ENCODE assay signal across 8 cellular contexts in the genomic region with DNA sequence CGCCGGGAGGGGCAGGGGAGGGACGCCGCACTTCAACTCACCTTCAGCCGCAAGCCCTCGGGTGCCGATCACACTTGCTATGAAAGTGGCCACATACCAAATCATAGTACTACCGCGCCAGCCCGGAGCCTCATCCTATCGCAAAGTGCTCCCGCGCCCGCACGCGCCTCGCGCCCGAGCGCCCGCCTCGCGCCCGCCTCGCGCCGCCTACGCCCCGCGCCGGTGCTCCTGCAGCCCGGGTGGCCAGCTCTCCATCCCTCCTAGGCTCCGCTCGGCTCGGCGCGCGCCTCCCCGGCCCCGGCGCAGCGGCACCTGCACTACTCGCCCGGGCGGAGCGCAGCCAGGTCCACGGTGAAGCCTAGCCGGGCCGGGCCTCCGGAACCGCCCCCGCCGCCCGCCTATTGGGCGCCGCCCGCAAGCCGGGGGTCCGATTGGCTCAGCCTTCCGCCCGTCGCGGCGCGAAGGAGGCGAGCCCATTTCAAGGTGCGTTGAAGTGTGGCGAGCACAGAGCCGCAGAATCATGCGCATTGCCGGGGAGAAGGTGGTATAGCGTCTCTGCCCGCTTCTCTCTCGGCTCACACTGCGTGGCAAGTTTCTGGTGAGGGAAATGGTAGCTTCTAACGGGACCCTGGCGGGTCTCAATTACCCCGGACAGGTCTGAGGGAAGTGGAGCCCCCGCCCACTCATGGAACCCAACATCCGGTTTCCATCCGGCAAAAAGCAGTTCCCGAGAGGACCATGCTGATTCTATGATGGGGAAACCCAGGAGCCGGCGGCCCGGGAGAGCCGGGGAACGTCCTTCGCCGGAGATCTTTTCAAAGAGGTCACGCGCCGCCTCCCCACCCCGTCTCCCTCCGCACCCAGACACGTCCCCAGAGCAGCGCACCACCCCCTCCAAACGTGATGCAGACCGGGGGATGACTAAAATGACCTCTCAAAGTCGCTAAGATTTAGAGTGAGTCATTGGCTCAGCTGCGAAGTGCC. TPM values are rescaled to one million over a fixed set of nuclear protein-coding genes. Genes with fewer than 3 reads are reported as not detected.
DNase-seq lines count a peak whose midpoint lies in the region; ATAC-seq and TF ChIP-seq lines count a peak whose summit lies in the region.

A gene with protein sequence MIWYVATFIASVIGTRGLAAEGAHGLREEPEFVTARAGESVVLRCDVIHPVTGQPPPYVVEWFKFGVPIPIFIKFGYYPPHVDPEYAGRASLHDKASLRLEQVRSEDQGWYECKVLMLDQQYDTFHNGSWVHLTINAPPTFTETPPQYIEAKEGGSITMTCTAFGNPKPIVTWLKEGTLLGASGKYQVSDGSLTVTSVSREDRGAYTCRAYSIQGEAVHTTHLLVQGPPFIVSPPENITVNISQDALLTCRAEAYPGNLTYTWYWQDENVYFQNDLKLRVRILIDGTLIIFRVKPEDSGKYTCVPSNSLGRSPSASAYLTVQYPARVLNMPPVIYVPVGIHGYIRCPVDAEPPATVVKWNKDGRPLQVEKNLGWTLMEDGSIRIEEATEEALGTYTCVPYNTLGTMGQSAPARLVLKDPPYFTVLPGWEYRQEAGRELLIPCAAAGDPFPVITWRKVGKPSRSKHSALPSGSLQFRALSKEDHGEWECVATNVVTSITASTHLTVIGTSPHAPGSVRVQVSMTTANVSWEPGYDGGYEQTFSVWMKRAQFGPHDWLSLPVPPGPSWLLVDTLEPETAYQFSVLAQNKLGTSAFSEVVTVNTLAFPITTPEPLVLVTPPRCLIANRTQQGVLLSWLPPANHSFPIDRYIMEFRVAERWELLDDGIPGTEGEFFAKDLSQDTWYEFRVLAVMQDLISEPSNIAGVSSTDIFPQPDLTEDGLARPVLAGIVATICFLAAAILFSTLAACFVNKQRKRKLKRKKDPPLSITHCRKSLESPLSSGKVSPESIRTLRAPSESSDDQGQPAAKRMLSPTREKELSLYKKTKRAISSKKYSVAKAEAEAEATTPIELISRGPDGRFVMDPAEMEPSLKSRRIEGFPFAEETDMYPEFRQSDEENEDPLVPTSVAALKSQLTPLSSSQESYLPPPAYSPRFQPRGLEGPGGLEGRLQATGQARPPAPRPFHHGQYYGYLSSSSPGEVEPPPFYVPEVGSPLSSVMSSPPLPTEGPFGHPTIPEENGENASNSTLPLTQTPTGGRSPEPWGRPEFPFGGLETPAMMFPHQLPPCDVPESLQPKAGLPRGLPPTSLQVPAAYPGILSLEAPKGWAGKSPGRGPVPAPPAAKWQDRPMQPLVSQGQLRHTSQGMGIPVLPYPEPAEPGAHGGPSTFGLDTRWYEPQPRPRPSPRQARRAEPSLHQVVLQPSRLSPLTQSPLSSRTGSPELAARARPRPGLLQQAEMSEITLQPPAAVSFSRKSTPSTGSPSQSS (N-terminal part only) (minus strand): TSS at position 319 of the 984 bp plus-strand sequence. CDS start 214 bp downstream, at position 105.

- H3K4me2 ChIP-seq in HCT116 (ENCODE audit: low read length) = peak within 1 kb of the TSS; percentile 90
- H3K4me2 ChIP-seq in mammary epithelial cell (ENCODE audit: insufficient read depth, low read depth, low read length) = peak within 1 kb of the TSS; percentile 83
- H3K4me2 ChIP-seq in smooth muscle cell = peak within 1 kb of the TSS; percentile 94

- intact Hi-C loops in HCT116 (cut with micrococcal nuclease) (no loop called here), mammary epithelial cell (cut with micrococcal nuclease) (loop anchor here (2.0 kb wide), 1 partner anchor 78 kb away; no protein-coding TSS in a partner anchor)

- H3K27ac Mint-ChIP-seq in WTC11 = peak within 1 kb of the TSS; percentile 79; the same call in 1 of the 2 replicates

- peaks cover 4 to 26% of the 10 kb centered on the region in 2 experiments; a peak in 3 of 4 replicates for H3K4me1 ChIP-seq in HCT116 (ENCODE audit: control insufficient read depth in 1 of 2, insufficient read depth in 2 of 2, low read length in 2 of 2)
- peaks cover 8% of the 10 kb centered on the region for H3K4me1 ChIP-seq in mammary epithelial cell (ENCODE audit: insufficient read depth, low read length)
- peaks cover 20% of the 10 kb centered on the region for H3K4me1 ChIP-seq in smooth muscle cell (ENCODE audit: low read depth)

- no peak for TF ChIP-seq RAD21 in HCT116 (IDR thresholded peaks at IDR 0.05; ENCODE audit: low read depth)

- CTCF ChIA-PET in HCT116 (lab: Charles Lee) (no interaction called here), WTC11 (lab: Charles Lee) (interaction anchor here (0.6 to 4.6 kb wide), 4 partner anchors 10 to 417 kb away, joined by 4 to 25 read pairs (median 12); no protein-coding TSS in a partner anchor), mammary epithelial cell (lab: Charles Lee; ENCODE audit: low non-redundant PET) (no interaction called here)

- dilution Hi-C loops in mammary epithelial cell (cut with HindIII; ENCODE audit: low sequenced_read_pairs) = loop anchor here (5.0 kb wide), 1 partner anchor 90 kb away; no protein-coding TSS in a partner anchor

- TF ChIP-seq CTCF in HCT116 (IDR thresholded peaks at IDR 0.05 in 2 of 3, conservative IDR thresholded peaks at IDR 0.05 in 1 of 3; ENCODE audit: borderline replicate concordance in 1 of 3, insufficient read depth in 1 of 3, low read depth in 2 of 3, low read length in 2 of 3) = no peak
- TF ChIP-seq CTCF in WTC11 (IDR thresholded peaks at IDR 0.05) = no peak
- no peak for TF ChIP-seq CTCF in mammary epithelial cell (conservative IDR thresholded peaks at IDR 0.05 in 1 of 2, IDR thresholded peaks at IDR 0.05 in 1 of 2; ENCODE audit: extremely low read depth in 1 of 2, insufficient read depth in 1 of 2, low read depth in 1 of 2, low read length in 2 of 2)
- TF ChIP-seq CTCF in smooth muscle cell (IDR thresholded peaks at IDR 0.05; ENCODE audit: borderline replicate concordance, insufficient read depth, poor library complexity, severe bottlenecking) = no peak

- H3K4me1 Mint-ChIP-seq in WTC11 = peaks cover 47% of the 10 kb centered on the region

- H3K27ac ChIP-seq in HCT116 (ENCODE audit: low read depth, low read length) (peak within 1 kb of the TSS; percentile 53; the same call in 1 of the 2 replicates), mammary epithelial cell (ENCODE audit: insufficient read depth, low read depth, low read length) (no peak within 1 kb of the TSS), smooth muscle cell (ENCODE audit: low read depth) (no peak within 1 kb of the TSS)

- peaks cover 4% of the 10 kb centered on the region; the same call in 1 of the 2 replicates for H3K36me3 Mint-ChIP-seq in WTC11

- H3K4me3 ChIP-seq in HCT116 (replicated peaks in 1 of 2; ENCODE audit: low read depth in 1 of 2, low read length in 2 of 2) = peak within 1 kb of the TSS; percentile 77 to 79
- H3K4me3 ChIP-seq in mammary epithelial cell (replicated peaks in 1 of 3; ENCODE audit: insufficient read depth in 1 of 3, low read depth in 2 of 3, low read length in 3 of 3) = peak within 1 kb of the TSS; percentile 50 to 79 (median 66)
- peak within 1 kb of the TSS; percentile 54 for H3K4me3 ChIP-seq in smooth muscle cell

- peak; percentile 98 for ATAC-seq in HCT116
- peak; percentile 92 for ATAC-seq in WTC11

- H3K9me3 ChIP-seq in HCT116 (ENCODE audit: control insufficient read depth in 1 of 2, insufficient read depth in 1 of 2, low read depth in 1 of 2, low read length in 2 of 2) (no peaks in the 10 kb centered on the region), mammary epithelial cell (replicated peaks; ENCODE audit: insufficient read depth, low read length) (no peaks in the 10 kb centered on the region), smooth muscle cell (replicated peaks; ENCODE audit: low read depth) (no peaks in the 10 kb centered on the region)

- no peaks in the 10 kb centered on the region for H3K36me3 ChIP-seq in HCT116 (ENCODE audit: control insufficient read depth in 1 of 2, insufficient read depth in 2 of 2, low read length in 2 of 2)
- no peaks in the 10 kb centered on the region for H3K36me3 ChIP-seq in mammary epithelial cell (ENCODE audit: insufficient read depth, low read length)
- H3K36me3 ChIP-seq in smooth muscle cell (ENCODE audit: low read depth) = no peaks in the 10 kb centered on the region

- DNase-seq in GF-D8 (lab: John Stamatoyannopoulos, UW) (peak; percentile 84), HCT116 (ENCODE audit: low read depth, low spot score) (peak; percentile 67), NCI-H1417 (lab: John Stamatoyannopoulos, UW) (peak; percentile 95 to 98 (median 97)), WTC11 (ENCODE audit: low spot score) (peak; percentile 91), mammary epithelial cell (peak; percentile 88), iPS-NIHi7 (ENCODE audit: extremely low spot score) (peak; percentile 99), smooth muscle cell (lab: John Stamatoyannopoulos, UW; ENCODE audit: unreplicated experiment) (no peak), OCI-M2 (lab: John Stamatoyannopoulos, UW; ENCODE audit: unreplicated experiment) (no peak)

- H3K79me2 ChIP-seq in HCT116 (ENCODE audit: insufficient read depth, low read length) (peaks cover 12% of the 10 kb centered on the region), mammary epithelial cell (ENCODE audit: insufficient read depth, low read length) (no peaks in the 10 kb centered on the region), smooth muscle cell (ENCODE audit: low read depth) (no peaks in the 10 kb centered on the region)

- H3K4me3 Mint-ChIP-seq in WTC11 = peak within 1 kb of the TSS; percentile 86

- RAD21 ChIA-PET in HCT116 (lab: Charles Lee; ENCODE audit: low non-redundant PET in 1 of 2, low total read pairs in 2 of 2, uncharacterized antibody in 2 of 2, unreplicated experiment in 2 of 2) = interaction anchor here in 1 of 2 experiments (0.6 kb wide), 1 partner anchor 83 kb away, joined by 3 read pairs; no protein-coding TSS in a partner anchor

- no peaks in the 10 kb centered on the region for H3K9me2 ChIP-seq in HCT116 (ENCODE audit: insufficient read depth)

- BruUV-seq in HCT116 (replicated peaks; lab: Mats Ljungman, UMichigan) (no TSS peak), mammary epithelial cell (replicated peaks; lab: Mats Ljungman, UMichigan) (no TSS peak)

- peak within 1 kb of the TSS; percentile 90 for H2AFZ ChIP-seq in HCT116 (ENCODE audit: low read depth, low read length, poor library complexity, severe bottlenecking)
- peak within 1 kb of the TSS; percentile 91 for H2AFZ ChIP-seq in mammary epithelial cell (ENCODE audit: low read depth, low read length)
- peak within 1 kb of the TSS; percentile 12 for H2AFZ ChIP-seq in smooth muscle cell (ENCODE audit: low read depth)

- H3K27me3 Mint-ChIP-seq in WTC11 (ENCODE audit: low read depth) = peaks cover 49% of the 10 kb centered on the region

- POLR2A ChIA-PET in HCT116 (lab: Charles Lee) (no interaction called here), WTC11 (lab: Charles Lee) (interaction anchor here (1.2 to 1.3 kb wide), 2 partner anchors 9 to 29 kb away, joined by 3 to 4 read pairs; no protein-coding TSS in a partner anchor)

- peak within 1 kb of the TSS; percentile 59 for H3K9ac ChIP-seq in HCT116 (ENCODE audit: low read length)
- no peak within 1 kb of the TSS for H3K9ac ChIP-seq in mammary epithelial cell (ENCODE audit: insufficient read depth, low read length)
- H3K9ac ChIP-seq in smooth muscle cell (ENCODE audit: low read depth) = no peak within 1 kb of the TSS

- in situ Hi-C loops in mammary epithelial cell (cut with MboI; ENCODE audit: low sequenced_read_pairs in 2 of 2) = loop anchor here in 1 of 2 donors (10.0 kb wide), 1 partner anchor 88 kb away; no protein-coding TSS in a partner anchor

- no peaks in the 10 kb centered on the region for H3K27me3 ChIP-seq in HCT116 (ENCODE audit: insufficient read depth, low read length)
- H3K27me3 ChIP-seq in mammary epithelial cell (ENCODE audit: insufficient read depth, low read length) = peaks cover 13% of the 10 kb centered on the region
- H3K27me3 ChIP-seq in smooth muscle cell (ENCODE audit: low read depth) = peaks cover 55% of the 10 kb centered on the region

- peaks cover 11% of the 10 kb centered on the region for H3F3A ChIP-seq in smooth muscle cell (ENCODE audit: low read depth)

- H3K9me3 Mint-ChIP-seq in WTC11 = peaks cover 9% of the 10 kb centered on the region

- H4K20me1 ChIP-seq in HCT116 (ENCODE audit: insufficient read depth) = no peaks in the 10 kb centered on the region
- no peaks in the 10 kb centered on the region for H4K20me1 ChIP-seq in mammary epithelial cell (ENCODE audit: insufficient read depth, low read length)
- no peaks in the 10 kb centered on the region for H4K20me1 ChIP-seq in smooth muscle cell (ENCODE audit: low read depth)

- peak; percentile 52 for TF ChIP-seq POLR2A in HCT116 (IDR thresholded peaks at IDR 0.05; ENCODE audit: borderline replicate concordance, extremely low read depth, insufficient read depth, insufficient read length)

- WGBS in mammary epithelial cell (ENCODE audit: low coverage, missing lambda C conversion rate) = 4% methylated on average over 29 of the region's 100 CpGs
- WGBS in smooth muscle cell (ENCODE audit: low lambda C conversion rate) = under 1% methylated on average over 82 of the region's 100 CpGs

RNA-seq across cellular contexts. Expression of the gene that starts here (rescaled TPM):
- total RNA-seq in HCT116 (2021; ENCODE audit: unreplicated experiment) (12.4 TPM), WTC11 (2021) (52.7 to 57.1 TPM (median 55.2 TPM) in 3 replicates), mammary epithelial cell (1 to 10 TPM in 1 of 2 donors, under 1 TPM in 1; 0.33 to 1.2 TPM), smooth muscle cell (1.7 and 3.0 TPM in 2 replicates)
- polyA plus RNA-seq in HCT116 (2012) = 4.1 and 5.2 TPM in 2 replicates
- polyA plus RNA-seq in mammary epithelial cell (1.1 TPM), smooth muscle cell (0.82 and 1.8 TPM in 2 replicates)
- polyA minus RNA-seq in mammary epithelial cell = 26.3 TPM

Comparison
In these comparisons a context has a peak if more than half of its experiments do, and no peak if none do; other contexts are left out.
1. DNase-seq: peak in GF-D8 (single experiment), HCT116 (single experiment), NCI-H1417 (3 of 3), WTC11 (single experiment), mammary epithelial cell (single experiment) and iPS-NIHi7 (single experiment); none in smooth muscle cell (single experiment) and OCI-M2 (single experiment).
2. H2AFZ ChIP-seq: peak in every context shown above with its lines; median percentile 91 in mammary epithelial cell; 90 in HCT116; 12 in smooth muscle cell.
3. Peak in every context shown above with its lines, with median percentiles within 50 percentile points of each other: H3K4me2 ChIP-seq and H3K4me3 ChIP-seq.